ENCODE assay signal across 8 cellular contexts in the genomic region with DNA sequence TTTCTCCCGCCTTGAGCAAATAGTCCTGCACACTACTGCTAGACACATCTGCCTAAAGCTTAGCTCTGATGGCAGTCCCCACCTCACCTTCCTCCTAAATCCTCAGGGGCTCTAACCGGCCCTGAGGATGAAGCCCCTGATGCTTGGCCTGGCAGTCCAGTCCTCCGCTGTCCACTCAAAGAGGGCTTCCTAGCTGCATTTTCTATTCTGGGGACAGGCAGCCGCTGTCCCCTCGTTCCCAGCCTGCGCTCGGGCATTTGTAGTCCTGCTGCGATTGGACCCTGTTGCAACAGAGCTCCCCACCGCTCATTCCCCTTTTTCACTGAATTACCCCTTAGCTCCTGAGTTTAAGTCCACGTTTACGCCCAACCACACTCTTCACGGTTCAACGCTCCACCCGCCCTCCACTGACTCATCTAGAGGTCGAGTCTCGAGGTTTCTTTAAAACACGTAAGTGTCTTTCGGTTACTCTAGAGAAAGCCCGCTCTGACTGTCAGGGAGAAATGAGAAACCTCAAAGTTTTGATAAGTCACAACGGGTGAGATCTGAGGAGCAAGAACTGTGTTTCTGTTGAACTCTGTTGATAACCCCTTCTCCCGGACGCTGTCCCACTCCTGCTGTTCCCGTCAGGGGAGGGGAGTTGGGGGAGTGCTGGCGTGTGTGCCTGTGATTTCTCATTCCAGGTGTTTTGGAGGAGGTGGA. TPM values are rescaled to one million over a fixed set of nuclear protein-coding genes. Genes with fewer than 3 reads are reported as not detected.
DNase-seq lines count a peak whose midpoint lies in the region; ATAC-seq and TF ChIP-seq lines count a peak whose summit lies in the region.

No MANE protein-coding gene starts in this region.

- peak; percentile 81 for DNase-seq in RPMI7951 (ENCODE audit: low read depth)
- DNase-seq in activated effector memory CD4-positive, alpha-beta T cell treated with Interleukin-2 at 50 U/mL for 16 hours: peak; percentile 68
- DNase-seq in left kidney (ENCODE audit: low read depth, low spot score): peak; percentile 70
- peak; percentile 72 to 80 for DNase-seq in stimulated activated CD8-positive, alpha-beta memory T cell treated with anti-CD3 and anti-CD28 coated beads, Interleukin-7, amount 100 ng/mL, for 4 hours (ENCODE audit: low read depth in 2 of 2)
- no peak for DNase-seq in glutamatergic neuron
- no peak for DNase-seq in globus pallidus (ENCODE audit: low spot score)

- no peak overlapping the region for H3K27ac Mint-ChIP-seq in glutamatergic neuron (ENCODE audit: unreplicated experiment)

- H3K9me3 Mint-ChIP-seq in glutamatergic neuron (ENCODE audit: unreplicated experiment): peaks cover 9% of the 10 kb centered on the region

- H3K4me3 Mint-ChIP-seq in glutamatergic neuron (ENCODE audit: unreplicated experiment): no peak overlapping the region

- ATAC-seq in GM18498 (IDR thresholded peaks at IDR 0.05; ENCODE audit: unreplicated experiment) (peak; percentile 60), HG02759 (IDR thresholded peaks at IDR 0.05; ENCODE audit: unreplicated experiment) (peak; percentile 56)

- peaks cover 31% of the 10 kb centered on the region for H3K4me1 Mint-ChIP-seq in glutamatergic neuron (ENCODE audit: low read depth, unreplicated experiment)

- no peaks in the 10 kb centered on the region for H3K36me3 Mint-ChIP-seq in glutamatergic neuron (ENCODE audit: unreplicated experiment)

- TF ChIP-seq CTCF in glutamatergic neuron (IDR thresholded peaks at IDR 0.05; ENCODE audit: partially characterized antibody, unreplicated experiment): no peak

- peaks cover 4% of the 10 kb centered on the region for H3K27me3 Mint-ChIP-seq in glutamatergic neuron (ENCODE audit: unreplicated experiment)

RNA-seq across cellular contexts. Expression of a gene that starts 4.5 kb away (rescaled TPM):
- total RNA-seq in RPMI7951 (2014; rRNA removed; shearing (Covaris generic)): not detected in 2 replicates
- total RNA-seq in glutamatergic neuron (ENCODE audit: unreplicated experiment): not detected

RNA-seq across cellular contexts. Expression of a gene that starts 59.3 kb away (rescaled TPM):
- not detected in 2 replicates for total RNA-seq in RPMI7951 (2014; rRNA removed; shearing (Covaris generic))
- not detected for total RNA-seq in glutamatergic neuron (ENCODE audit: unreplicated experiment)

Comparison
In these comparisons a context has a peak if more than half of its experiments do, and no peak if none do; other contexts are left out.
1. DNase-seq: peak in RPMI7951 (single experiment), activated effector memory CD4-positive, alpha-beta T cell treated with Interleukin-2 at 50 U/mL for 16 hours (single experiment), left kidney (single experiment) and stimulated activated CD8-positive, alpha-beta memory T cell treated with anti-CD3 and anti-CD28 coated beads, Interleukin-7, amount 100 ng/mL, for 4 hours (2 of 2); none in glutamatergic neuron (single experiment) and globus pallidus (single experiment).